ENCODE assay signal across 8 cellular contexts in genomic region chr18:79378416-79379250, GRCh38. TPM values are rescaled to one million over a fixed set of nuclear protein-coding genes. Genes with fewer than 3 reads are reported as not detected.
DNase-seq lines count a peak whose midpoint lies in the region; ATAC-seq and TF ChIP-seq lines count a peak whose summit lies in the region.

No MANE protein-coding gene starts in this region.

- no peak overlapping the region for H3K27ac ChIP-seq in esophagus squamous epithelium

- ATAC-seq in HG02610 (IDR thresholded peaks at IDR 0.05; ENCODE audit: unreplicated experiment) = peak; percentile 60

- TF ChIP-seq CTCF in GM12874 (IDR thresholded peaks at IDR 0.05; ENCODE audit: insufficient read depth, low read depth, low read length) (peak; percentile 97), esophagus squamous epithelium (IDR thresholded peaks at IDR 0.05) (peak; percentile 92 to 98 (median 96))

- 40 to 51% methylated on average over 13 to 36 of the region's 49 CpGs for WGBS in esophagus squamous epithelium, 2 donors

- intact Hi-C loops in esophagus squamous epithelium (cut with DNase I) = no loop called here

- DNase-seq in NCI-H2196 treated with DMSO at 0.1 percent for 48 hours (lab: John Stamatoyannopoulos, UW; ENCODE audit: unreplicated experiment) (peak; percentile 22), activated T-cell treated with anti-CD3 and anti-CD28 coated beads for 4 hours (peak; percentile 76), esophagus squamous epithelium (lab: John Stamatoyannopoulos, UW) (no peak), mucosa of gallbladder (ENCODE audit: low spot score) (peak; percentile 79), SKM-1 treated with dmso at 0.1 percent for 144 hours (lab: John Stamatoyannopoulos, UW; ENCODE audit: unreplicated experiment) (no peak)
- DNase-seq in stimulated activated CD8-positive, alpha-beta memory T cell treated with anti-CD3 and anti-CD28 coated beads, Interleukin-7, amount 100 ng/mL, for 4 hours (ENCODE audit: low read depth in 2 of 2) = peak; percentile 65

- peaks cover 0 to 9% (median 0%) of the 10 kb centered on the region in 4 donors for H3K27me3 ChIP-seq in esophagus squamous epithelium

- peaks cover 0 to 8% (median 5%) of the 10 kb centered on the region in 3 donors for H3K4me1 ChIP-seq in esophagus squamous epithelium

- H3K9me3 ChIP-seq in esophagus squamous epithelium = no peaks in the 10 kb centered on the region

- H3K4me3 ChIP-seq in esophagus squamous epithelium = no peak overlapping the region

- H3K36me3 ChIP-seq in esophagus squamous epithelium = peaks cover 0 to 37% (median 0%) of the 10 kb centered on the region in 3 donors

- no peak for TF ChIP-seq POLR2A in esophagus squamous epithelium (IDR thresholded peaks at IDR 0.05)

RNA-seq across cellular contexts. Expression of gene NFATC1, which starts 17.1 kb away (rescaled TPM):
- total RNA-seq in esophagus squamous epithelium (1 to 10 TPM in 3 of 4 donors, under 1 TPM in 1; 0.79 to 4.8 (median 2.6) TPM), mucosa of gallbladder (7.4 TPM)

Comparison
In these comparisons a context has a peak if more than half of its experiments do, and no peak if none do; other contexts are left out.
1. DNase-seq: peak in NCI-H2196 treated with DMSO at 0.1 percent for 48 hours (single experiment), activated T-cell treated with anti-CD3 and anti-CD28 coated beads for 4 hours (single experiment), mucosa of gallbladder (single experiment) and stimulated activated CD8-positive, alpha-beta memory T cell treated with anti-CD3 and anti-CD28 coated beads, Interleukin-7, amount 100 ng/mL, for 4 hours (2 of 2); none in esophagus squamous epithelium (single experiment) and SKM-1 treated with dmso at 0.1 percent for 144 hours (single experiment).